In the genomic region with DNA sequence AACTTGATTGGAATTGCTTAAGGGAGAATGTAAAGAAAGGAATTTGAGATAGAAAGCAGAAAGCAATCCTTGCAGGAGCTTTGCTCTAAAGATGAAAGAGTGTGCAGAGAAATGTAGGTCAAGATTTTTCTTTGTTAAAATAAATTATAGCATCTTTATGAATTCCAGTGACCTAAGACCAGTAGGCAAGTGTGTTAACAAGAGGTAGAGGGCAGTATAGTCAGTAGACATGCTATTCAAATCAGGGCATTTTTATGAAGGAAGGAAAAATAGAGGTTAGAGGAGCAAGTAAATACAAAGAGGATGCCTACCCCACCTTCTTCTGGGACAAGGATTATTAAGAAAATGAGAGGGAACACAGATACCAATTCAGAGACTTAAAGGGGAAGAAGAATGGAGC, we compare ENCODE assay signal across 1 cellular context.
TF ChIP-seq lines count a peak whose summit lies in the region.

No MANE protein-coding gene starts in this region.

TF ChIP-seq in GM23338, 12 proteins besides CTCF, POLR2A, EP300 and RAD21 (continued from another document):
- TF ChIP-seq, protein P1, sequence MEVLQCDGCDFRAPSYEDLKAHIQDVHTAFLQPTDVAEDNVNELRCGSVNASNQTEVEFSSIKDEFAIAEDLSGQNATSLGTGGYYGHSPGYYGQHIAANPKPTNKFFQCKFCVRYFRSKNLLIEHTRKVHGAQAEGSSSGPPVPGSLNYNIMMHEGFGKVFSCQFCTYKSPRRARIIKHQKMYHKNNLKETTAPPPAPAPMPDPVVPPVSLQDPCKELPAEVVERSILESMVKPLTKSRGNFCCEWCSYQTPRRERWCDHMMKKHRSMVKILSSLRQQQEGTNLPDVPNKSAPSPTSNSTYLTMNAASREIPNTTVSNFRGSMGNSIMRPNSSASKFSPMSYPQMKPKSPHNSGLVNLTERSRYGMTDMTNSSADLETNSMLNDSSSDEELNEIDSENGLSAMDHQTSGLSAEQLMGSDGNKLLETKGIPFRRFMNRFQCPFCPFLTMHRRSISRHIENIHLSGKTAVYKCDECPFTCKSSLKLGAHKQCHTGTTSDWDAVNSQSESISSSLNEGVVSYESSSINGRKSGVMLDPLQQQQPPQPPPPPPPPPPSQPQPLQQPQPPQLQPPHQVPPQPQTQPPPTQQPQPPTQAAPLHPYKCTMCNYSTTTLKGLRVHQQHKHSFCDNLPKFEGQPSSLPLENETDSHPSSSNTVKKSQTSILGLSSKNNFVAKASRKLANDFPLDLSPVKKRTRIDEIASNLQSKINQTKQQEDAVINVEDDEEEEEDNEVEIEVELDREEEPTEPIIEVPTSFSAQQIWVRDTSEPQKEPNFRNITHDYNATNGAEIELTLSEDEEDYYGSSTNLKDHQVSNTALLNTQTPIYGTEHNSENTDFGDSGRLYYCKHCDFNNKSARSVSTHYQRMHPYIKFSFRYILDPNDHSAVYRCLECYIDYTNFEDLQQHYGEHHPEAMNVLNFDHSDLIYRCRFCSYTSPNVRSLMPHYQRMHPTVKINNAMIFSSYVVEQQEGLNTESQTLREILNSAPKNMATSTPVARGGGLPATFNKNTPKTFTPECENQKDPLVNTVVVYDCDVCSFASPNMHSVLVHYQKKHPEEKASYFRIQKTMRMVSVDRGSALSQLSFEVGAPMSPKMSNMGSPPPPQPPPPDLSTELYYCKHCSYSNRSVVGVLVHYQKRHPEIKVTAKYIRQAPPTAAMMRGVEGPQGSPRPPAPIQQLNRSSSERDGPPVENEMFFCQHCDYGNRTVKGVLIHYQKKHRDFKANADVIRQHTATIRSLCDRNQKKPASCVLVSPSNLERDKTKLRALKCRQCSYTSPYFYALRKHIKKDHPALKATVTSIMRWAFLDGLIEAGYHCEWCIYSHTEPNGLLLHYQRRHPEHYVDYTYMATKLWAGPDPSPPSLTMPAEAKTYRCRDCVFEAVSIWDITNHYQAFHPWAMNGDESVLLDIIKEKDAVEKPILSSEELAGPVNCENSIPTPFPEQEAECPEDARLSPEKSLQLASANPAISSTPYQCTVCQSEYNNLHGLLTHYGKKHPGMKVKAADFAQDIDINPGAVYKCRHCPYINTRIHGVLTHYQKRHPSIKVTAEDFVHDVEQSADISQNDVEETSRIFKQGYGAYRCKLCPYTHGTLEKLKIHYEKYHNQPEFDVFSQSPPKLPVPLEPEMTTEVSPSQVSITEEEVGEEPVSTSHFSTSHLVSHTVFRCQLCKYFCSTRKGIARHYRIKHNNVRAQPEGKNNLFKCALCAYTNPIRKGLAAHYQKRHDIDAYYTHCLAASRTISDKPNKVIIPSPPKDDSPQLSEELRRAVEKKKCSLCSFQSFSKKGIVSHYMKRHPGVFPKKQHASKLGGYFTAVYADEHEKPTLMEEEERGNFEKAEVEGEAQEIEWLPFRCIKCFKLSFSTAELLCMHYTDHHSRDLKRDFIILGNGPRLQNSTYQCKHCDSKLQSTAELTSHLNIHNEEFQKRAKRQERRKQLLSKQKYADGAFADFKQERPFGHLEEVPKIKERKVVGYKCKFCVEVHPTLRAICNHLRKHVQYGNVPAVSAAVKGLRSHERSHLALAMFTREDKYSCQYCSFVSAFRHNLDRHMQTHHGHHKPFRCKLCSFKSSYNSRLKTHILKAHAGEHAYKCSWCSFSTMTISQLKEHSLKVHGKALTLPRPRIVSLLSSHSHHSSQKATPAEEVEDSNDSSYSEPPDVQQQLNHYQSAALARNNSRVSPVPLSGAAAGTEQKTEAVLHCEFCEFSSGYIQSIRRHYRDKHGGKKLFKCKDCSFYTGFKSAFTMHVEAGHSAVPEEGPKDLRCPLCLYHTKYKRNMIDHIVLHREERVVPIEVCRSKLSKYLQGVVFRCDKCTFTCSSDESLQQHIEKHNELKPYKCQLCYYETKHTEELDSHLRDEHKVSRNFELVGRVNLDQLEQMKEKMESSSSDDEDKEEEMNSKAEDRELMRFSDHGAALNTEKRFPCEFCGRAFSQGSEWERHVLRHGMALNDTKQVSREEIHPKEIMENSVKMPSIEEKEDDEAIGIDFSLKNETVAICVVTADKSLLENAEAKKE (CRISPR knock-in tag; IDR thresholded peaks at IDR 0.05), result no peak
- TF ChIP-seq REST (IDR thresholded peaks at IDR 0.05; ENCODE audit: unreplicated experiment) (no peak), ZNF331 (CRISPR knock-in tag; IDR thresholded peaks at IDR 0.05; ENCODE audit: low read depth) (no peak), POLR2AphosphoS5 (IDR thresholded peaks at IDR 0.05; ENCODE audit: low read depth) (no peak), ETS1 (IDR thresholded peaks at IDR 0.05) (no peak), CREB1 (CRISPR knock-in tag; IDR thresholded peaks at IDR 0.05; ENCODE audit: low read depth) (no peak), EZH2 (IDR thresholded peaks at IDR 0.05; ENCODE audit: low read depth, unreplicated experiment) (no peak), NANOG (IDR thresholded peaks at IDR 0.05; ENCODE audit: borderline replicate concordance) (no peak)
TF ChIP-seq in GM23338: peak in this region for 0.
